26 cellular contexts compared by ENCODE assay signal in genomic region chr16:56408379-56409098, GRCh38. TPM values are rescaled to one million over a fixed set of nuclear protein-coding genes. Genes with fewer than 3 reads are reported as not detected.
DNase-seq lines count a peak whose midpoint lies in the region; ATAC-seq, FAIRE-seq and TF ChIP-seq lines count a peak whose summit lies in the region.
"Had no signal": no experiment of that assay in that cellular context is flagged by ENCODE, and none has a peak within 500 bp of the region (broad histone marks: within the 10 kb centered on the region; RNA-seq: fewer than 3 reads in every experiment).

No MANE protein-coding gene starts in this region.

- no peak overlapping the region for H3K4me3 Mint-ChIP-seq in activated B cell treated with CpG ODN at 0.5 μM for 24 hours
- H3K4me3 Mint-ChIP-seq in activated T-cell treated with anti-CD3 and anti-CD28 coated beads, Interleukin-2, amount 50 U/mL, for 72 hours = no peak overlapping the region
- H3K4me3 Mint-ChIP-seq: IgD-negative memory B cell; naive thymus-derived CD8-positive, alpha-beta T cell had no signal

- H3K9me3 ChIP-seq in kidney (ENCODE audit: control insufficient read depth in 1 of 2, low read length in 2 of 2) = no peaks in the 10 kb centered on the region
- no peaks in the 10 kb centered on the region for H3K9me3 ChIP-seq in psoas muscle
- H3K9me3 ChIP-seq: heart right ventricle, prostate gland, spleen had no signal

- WGBS in psoas muscle, 3 donors = 72 to 92% (median 86%) methylated on average over 7 of the region's 7 CpGs

- intact Hi-C loops in activated B cell treated with CpG ODN at 0.5 μM for 24 hours (cut with micrococcal nuclease) (no loop called here), kidney (cut with DNase I) (no loop called here), psoas muscle (cut with DNase I) (no loop called here)

- ATAC-seq in activated B cell treated with CpG ODN at 0.5 μM for 24 hours (ENCODE audit: low read depth) (no peak), psoas muscle (peak; percentile 39 to 60 (median 54)), HG03039 (IDR thresholded peaks at IDR 0.05; ENCODE audit: unreplicated experiment) (no peak)
- no peak for ATAC-seq in activated T-cell treated with anti-CD3 and anti-CD28 coated beads, Interleukin-2, amount 50 U/mL, for 72 hours (replicated peaks in 1 of 2)
- ATAC-seq: heart right ventricle; naive thymus-derived CD8-positive, alpha-beta T cell; SK-N-SH treated with all-trans-retinoic acid at 6 μM for 48 hours had no signal

- peaks cover 74% of the 10 kb centered on the region for H3K36me3 Mint-ChIP-seq in activated B cell treated with CpG ODN at 0.5 μM for 24 hours (ENCODE audit: low read depth)
- peaks cover 4 to 8% of the 10 kb centered on the region in 2 donors for H3K36me3 Mint-ChIP-seq in activated T-cell treated with anti-CD3 and anti-CD28 coated beads, Interleukin-2, amount 50 U/mL, for 72 hours (ENCODE audit: insufficient read depth in 2 of 2)

- DNase-seq in DMS53 (lab: John Stamatoyannopoulos, UW) (peak; percentile 65), activated B cell treated with CpG ODN at 0.5 μM for 24 hours (no peak), kidney (no peak), psoas muscle (no peak), OCI-M1 (lab: John Stamatoyannopoulos, UW) (no peak), SW480 (ENCODE audit: low spot score) (no peak)
- no peak for DNase-seq in activated T-cell treated with anti-CD3 and anti-CD28 coated beads, Interleukin-2, amount 50 U/mL, for 72 hours
- DNase-seq: activated CD4-positive, CD25-positive, alpha-beta regulatory T cell treated with anti-CD3 and anti-CD28 coated beads, Interleukin-2, amount 50 U/mL, for 72 hours; activated gamma-delta T cell; amygdala; CD8-positive, alpha-beta memory T cell; central memory CD4-positive, alpha-beta T cell; DND-41; effector CD4-positive, alpha-beta T cell; heart right ventricle; naive thymus-derived CD8-positive, alpha-beta T cell; NCI-H1930; NCI-H345; RPMI8226; spleen; T-helper 9 cell had no signal

- H3K4me3 ChIP-seq in kidney (ENCODE audit: low read length in 2 of 2) (no peak overlapping the region), psoas muscle (no peak overlapping the region)
- H3K4me3 ChIP-seq: heart right ventricle, prostate gland, spleen had no signal

- POLR2A ChIA-PET in activated B cell treated with CpG ODN at 0.5 μM for 24 hours (lab: Charles Lee) = no interaction called here

- H3K9ac ChIP-seq in kidney (ENCODE audit: low read length in 2 of 2) = no peak overlapping the region

- TF ChIP-seq CTCF in activated B cell treated with CpG ODN at 0.5 μM for 24 hours (IDR thresholded peaks at IDR 0.05) (no peak), kidney (IDR thresholded peaks at IDR 0.05; ENCODE audit: borderline replicate concordance, extremely low read depth, insufficient read depth) (no peak), psoas muscle (IDR thresholded peaks at IDR 0.05) (no peak)

- no peaks in the 10 kb centered on the region for H3K27me3 ChIP-seq in psoas muscle (ENCODE audit: insufficient read depth in 3 of 3, low read length in 2 of 3)
- H3K27me3 ChIP-seq: heart right ventricle, spleen had no signal

- CTCF ChIA-PET in activated B cell treated with CpG ODN at 0.5 μM for 24 hours (lab: Charles Lee) = no interaction called here

- H3K36me3 ChIP-seq in kidney (ENCODE audit: control insufficient read depth in 1 of 2, insufficient read depth in 2 of 2, low read length in 2 of 2) = peaks cover 27 to 42% of the 10 kb centered on the region in 2 donors
- H3K36me3 ChIP-seq in psoas muscle (ENCODE audit: insufficient read depth in 1 of 2, low read depth in 1 of 2) = peaks cover 15 to 77% of the 10 kb centered on the region in 2 donors

- peak overlapping the region; percentile 48 to 55 for H3K27ac ChIP-seq in kidney (ENCODE audit: low read depth in 2 of 2, low read length in 2 of 2)
- H3K27ac ChIP-seq in psoas muscle = peak overlapping the region; percentile 54
- H3K27ac ChIP-seq: heart right ventricle, HL-60, prostate gland, spleen had no signal

- no peak for FAIRE-seq in kidney (lab: Jason Lieb, UNC)

- peaks cover 4 to 8% of the 10 kb centered on the region in 2 donors for H3K4me1 ChIP-seq in kidney (ENCODE audit: control insufficient read depth in 1 of 2, insufficient read depth in 1 of 2, low read depth in 1 of 2, low read length in 2 of 2)
- peaks cover 38% of the 10 kb centered on the region for H3K4me1 ChIP-seq in psoas muscle
- H3K4me1 ChIP-seq: prostate gland had no signal

- no peaks in the 10 kb centered on the region for H3K27me3 Mint-ChIP-seq in activated B cell treated with CpG ODN at 0.5 μM for 24 hours
- no peaks in the 10 kb centered on the region for H3K27me3 Mint-ChIP-seq in activated T-cell treated with anti-CD3 and anti-CD28 coated beads, Interleukin-2, amount 50 U/mL, for 72 hours (ENCODE audit: low read depth)
- H3K27me3 Mint-ChIP-seq: CD8-positive, alpha-beta memory T cell; IgD-negative memory B cell; naive thymus-derived CD8-positive, alpha-beta T cell had no signal

- H3K9me3 Mint-ChIP-seq in activated B cell treated with CpG ODN at 0.5 μM for 24 hours = no peaks in the 10 kb centered on the region
- H3K9me3 Mint-ChIP-seq in activated T-cell treated with anti-CD3 and anti-CD28 coated beads, Interleukin-2, amount 50 U/mL, for 72 hours = no peaks in the 10 kb centered on the region
- H3K9me3 Mint-ChIP-seq: CD8-positive, alpha-beta memory T cell; IgD-negative memory B cell; naive thymus-derived CD8-positive, alpha-beta T cell had no signal

- peaks cover 4% of the 10 kb centered on the region for H3K4me1 Mint-ChIP-seq in activated B cell treated with CpG ODN at 0.5 μM for 24 hours
- H3K4me1 Mint-ChIP-seq in activated T-cell treated with anti-CD3 and anti-CD28 coated beads, Interleukin-2, amount 50 U/mL, for 72 hours (ENCODE audit: low read depth) = no peaks in the 10 kb centered on the region

- H3K27ac Mint-ChIP-seq in activated B cell treated with CpG ODN at 0.5 μM for 24 hours = peak overlapping the region; percentile 2
- no peak overlapping the region for H3K27ac Mint-ChIP-seq in activated T-cell treated with anti-CD3 and anti-CD28 coated beads, Interleukin-2, amount 50 U/mL, for 72 hours
- H3K27ac Mint-ChIP-seq: IgD-negative memory B cell had no signal

RNA-seq across cellular contexts. Expression of gene AMFR, which starts 16.8 kb away (rescaled TPM):
- total RNA-seq in activated B cell treated with CpG ODN at 0.5 μM for 24 hours = 118 and 134 TPM in 2 replicates
- 163 TPM for total RNA-seq in kidney
- 143 TPM for polyA plus RNA-seq in kidney (ENCODE audit: insufficient read depth, low read depth, low replicate concordance)
- 100 to 1,000 TPM; 146 to 270 (median 194) TPM for total RNA-seq in psoas muscle
- 100 to 1,000 TPM; 106 to 453 (median 160) TPM for polyA plus RNA-seq in psoas muscle
- total RNA-seq in activated T-cell treated with anti-CD3 and anti-CD28 coated beads, Interleukin-2, amount 50 U/mL, for 72 hours = 10 to 100 TPM; 70.1 to 75.0 TPM

RNA-seq across cellular contexts. Expression of gene NUDT21, which starts 42.6 kb away (rescaled TPM):
- total RNA-seq in activated B cell treated with CpG ODN at 0.5 μM for 24 hours = 108 and 111 TPM in 2 replicates
- 117 TPM for total RNA-seq in kidney
- 47.1 TPM for polyA plus RNA-seq in kidney (ENCODE audit: insufficient read depth, low read depth, low replicate concordance)
- 10 to 100 TPM; 41.1 to 52.4 (median 48.5) TPM for total RNA-seq in psoas muscle
- 10 to 100 TPM; 16.9 to 39.0 (median 28.6) TPM for polyA plus RNA-seq in psoas muscle
- 100 to 1,000 TPM; 304 to 350 TPM for total RNA-seq in activated T-cell treated with anti-CD3 and anti-CD28 coated beads, Interleukin-2, amount 50 U/mL, for 72 hours

RNA-seq across cellular contexts. Expression of gene OGFOD1, which starts 42.8 kb away (rescaled TPM):
- total RNA-seq in activated B cell treated with CpG ODN at 0.5 μM for 24 hours (45.6 and 51.8 TPM in 2 replicates), kidney (39.4 TPM), psoas muscle (10 to 100 TPM; 56.3 to 97.6 (median 73.4) TPM)
- polyA plus RNA-seq in kidney (ENCODE audit: insufficient read depth, low read depth, low replicate concordance) (16.1 TPM), psoas muscle (100 to 1,000 TPM in 1 of 3 donors, 10 to 100 TPM in 2; 40.9 to 100 (median 42.6) TPM)
- total RNA-seq in activated T-cell treated with anti-CD3 and anti-CD28 coated beads, Interleukin-2, amount 50 U/mL, for 72 hours = 10 to 100 TPM; 62.6 to 66.1 TPM

Comparison
In these comparisons a context has a peak if more than half of its experiments do, and no peak if none do; other contexts are left out.
1. ATAC-seq: peak in psoas muscle (4 of 4); none in activated B cell treated with CpG ODN at 0.5 μM for 24 hours (single experiment), activated T-cell treated with anti-CD3 and anti-CD28 coated beads, Interleukin-2, amount 50 U/mL, for 72 hours (0 of 2) and HG03039 (single experiment).